ENCODE assay signal across 9 cellular contexts in genomic region chr20:18465536-18466200, GRCh38. TPM values are rescaled to one million over a fixed set of nuclear protein-coding genes. Genes with fewer than 3 reads are reported as not detected.
A peak's percentile ranks its signal among the peaks of the same experiment; 100 is the strongest.
DNase-seq lines count a peak whose midpoint lies in the region; ATAC-seq and TF ChIP-seq lines count a peak whose summit lies in the region.
"Had no signal": no experiment of that assay in that cellular context is flagged by ENCODE, and none has a peak within 500 bp of the region (broad histone marks: within the 10 kb centered on the region; RNA-seq: fewer than 3 reads in every experiment).

No MANE protein-coding gene starts in this region.

- H2AFZ ChIP-seq in mammary epithelial cell (ENCODE audit: low read depth, low read length) (no peak overlapping the region), neural cell (ENCODE audit: low read depth, low read length) (no peak overlapping the region)

- H3K9me3 ChIP-seq in mammary epithelial cell (replicated peaks; ENCODE audit: insufficient read depth, low read length) (no peaks in the 10 kb centered on the region), neural cell (ENCODE audit: low read length) (no peaks in the 10 kb centered on the region)

- DNase-seq in DMS53 (lab: John Stamatoyannopoulos, UW), result peak; percentile 39
- DNase-seq in DMS53 treated with DMSO at 0.1 percent for 48 hours (lab: John Stamatoyannopoulos, UW; ENCODE audit: unreplicated experiment), result no peak
- DNase-seq in mammary epithelial cell, result no peak
- DNase-seq in DMS153 treated with DMSO at 0.1 percent for 48 hours (lab: John Stamatoyannopoulos, UW; ENCODE audit: unreplicated experiment), result no peak
- no peak for DNase-seq in activated effector memory CD4-positive, alpha-beta T cell treated with anti-CD3 and anti-CD28 coated beads, Interleukin-2, amount 50 U/mL, for 16 hours
- DNase-seq: activated effector memory CD4-positive, alpha-beta T cell treated with Interleukin-2 at 50 U/mL for 16 hours had no signal

- H3K4me3 Mint-ChIP-seq in IgD-negative memory B cell, result peak overlapping the region; percentile 96 to 100 (median 100)

- TF ChIP-seq CTCF in mammary epithelial cell (conservative IDR thresholded peaks at IDR 0.05 in 1 of 2, IDR thresholded peaks at IDR 0.05 in 1 of 2; ENCODE audit: extremely low read depth in 1 of 2, insufficient read depth in 1 of 2, low read depth in 1 of 2, low read length in 2 of 2) (no peak), neural cell (IDR thresholded peaks at IDR 0.05; ENCODE audit: poor library complexity, severe bottlenecking) (no peak)

- H3K9ac ChIP-seq in mammary epithelial cell (ENCODE audit: insufficient read depth, low read length) (no peak overlapping the region), neural cell (ENCODE audit: low read length) (no peak overlapping the region)

- WGBS in mammary epithelial cell (ENCODE audit: low coverage, missing lambda C conversion rate), result 80% methylated on average over 6 of the region's 6 CpGs

- H4K20me1 ChIP-seq in mammary epithelial cell (ENCODE audit: insufficient read depth, low read length) (no peaks in the 10 kb centered on the region), neural cell (ENCODE audit: insufficient read depth) (no peaks in the 10 kb centered on the region)

- peak overlapping the region; percentile 95 for H3K4me2 ChIP-seq in mammary epithelial cell (ENCODE audit: insufficient read depth, low read depth, low read length)
- peak overlapping the region; percentile 63 for H3K4me2 ChIP-seq in neural cell (ENCODE audit: low read length)

- H3K36me3 Mint-ChIP-seq in IgD-negative memory B cell, result no peaks in the 10 kb centered on the region

- no peak for ATAC-seq in GM21526 (IDR thresholded peaks at IDR 0.05; ENCODE audit: low FRiP score, unreplicated experiment)

- peaks cover 19% of the 10 kb centered on the region for H3K4me1 ChIP-seq in mammary epithelial cell (ENCODE audit: insufficient read depth, low read length)

- no peak for TF ChIP-seq RAD21 in neural cell (conservative IDR thresholded peaks at IDR 0.05)

- no TSS peak for BruUV-seq in mammary epithelial cell (replicated peaks; lab: Mats Ljungman, UMichigan)

- intact Hi-C loops in mammary epithelial cell (cut with micrococcal nuclease), result loop anchor here (2.0 to 5.0 kb wide), 2 partner anchors 41 to 498 kb away; partner anchors contain the start of genes MGME1, SEC23B and SNX5

- no peaks in the 10 kb centered on the region for H3K27me3 ChIP-seq in mammary epithelial cell (ENCODE audit: insufficient read depth, low read length)
- H3K27me3 ChIP-seq in neural cell (ENCODE audit: insufficient read depth, low read depth, low read length), result no peaks in the 10 kb centered on the region

- no peak for TF ChIP-seq EP300 in neural cell (conservative IDR thresholded peaks at IDR 0.05; ENCODE audit: poor library complexity, severe bottlenecking)

- no peaks in the 10 kb centered on the region for H3K9me3 Mint-ChIP-seq in IgD-negative memory B cell

- H3K36me3 ChIP-seq in mammary epithelial cell (ENCODE audit: insufficient read depth, low read length) (peaks cover 2% of the 10 kb centered on the region), neural cell (ENCODE audit: insufficient read depth, low read length) (no peaks in the 10 kb centered on the region)

- H3K79me2 ChIP-seq in mammary epithelial cell (ENCODE audit: insufficient read depth, low read length), result peaks cover 35% of the 10 kb centered on the region
- H3K79me2 ChIP-seq in neural cell (replicated peaks; ENCODE audit: insufficient read depth, low read length), result peaks cover 16% of the 10 kb centered on the region

- H3K27ac ChIP-seq in mammary epithelial cell (ENCODE audit: insufficient read depth, low read depth, low read length) (no peak overlapping the region), neural cell (ENCODE audit: low read length) (no peak overlapping the region)

- H3K27ac Mint-ChIP-seq in IgD-negative memory B cell, result peak overlapping the region; percentile 64 to 99 (median 98)

- in situ Hi-C loops in mammary epithelial cell (cut with MboI; ENCODE audit: low sequenced_read_pairs in 2 of 2), result no loop called here

- peak overlapping the region in 1 of 3 experiments; percentile 96 for H3K4me3 ChIP-seq in mammary epithelial cell (replicated peaks in 1 of 3; ENCODE audit: insufficient read depth in 1 of 3, low read depth in 2 of 3, low read length in 3 of 3)
- peak overlapping the region; percentile 84 for H3K4me3 ChIP-seq in neural cell (ENCODE audit: low read length)

- H3K9me2 ChIP-seq in neural cell (ENCODE audit: insufficient read depth, low read length), result no peaks in the 10 kb centered on the region

- peaks cover 12 to 17% (median 14%) of the 10 kb centered on the region in 3 donors for H3K4me1 Mint-ChIP-seq in IgD-negative memory B cell

- H3F3A ChIP-seq in neural cell (ENCODE audit: insufficient read depth, low read length, poor library complexity, severe bottlenecking), result no peaks in the 10 kb centered on the region

- CTCF ChIA-PET in mammary epithelial cell (lab: Charles Lee; ENCODE audit: low non-redundant PET), result no interaction called here

- no peaks in the 10 kb centered on the region for H3K27me3 Mint-ChIP-seq in IgD-negative memory B cell

- dilution Hi-C loops in mammary epithelial cell (cut with HindIII; ENCODE audit: low sequenced_read_pairs), result no loop called here

TF ChIP-seq in neural cell, 6 proteins besides CTCF, POLR2A, EP300 and RAD21:
- TF ChIP-seq MXI1 (conservative IDR thresholded peaks at IDR 0.05; ENCODE audit: poor library complexity, severe bottlenecking), result no peak
- TF ChIP-seq TAF1 (IDR thresholded peaks at IDR 0.05; ENCODE audit: low read depth), result no peak
- no peak for TF ChIP-seq POLR2AphosphoS5 (IDR thresholded peaks at IDR 0.05)
- no peak for TF ChIP-seq REST (IDR thresholded peaks at IDR 0.05; ENCODE audit: borderline replicate concordance)
- TF ChIP-seq SMC3 (conservative IDR thresholded peaks at IDR 0.05; ENCODE audit: poor library complexity), result no peak
- no peak for TF ChIP-seq EZH2 (IDR thresholded peaks at IDR 0.05; ENCODE audit: borderline replicate concordance, insufficient read depth, low read length, poor library complexity, severe bottlenecking)

RNA-seq across cellular contexts. Expression of gene DZANK1, which starts 1.2 kb away (rescaled TPM):
- polyA plus RNA-seq in IgD-negative memory B cell (2.2 TPM), mammary epithelial cell (2.0 TPM), neural cell (10.6 and 17.0 TPM in 2 replicates)
- 1 to 10 TPM; 2.7 to 2.8 TPM for total RNA-seq in mammary epithelial cell
- polyA minus RNA-seq in mammary epithelial cell (3.6 TPM), neural cell (8.0 and 12.6 TPM in 2 replicates)

RNA-seq across cellular contexts. Expression of gene POLR3F, which starts 1.5 kb away (rescaled TPM):
- polyA plus RNA-seq in IgD-negative memory B cell (9.0 TPM), mammary epithelial cell (6.4 TPM), neural cell (47.3 and 54.9 TPM in 2 replicates)
- 10 to 100 TPM; 10.7 to 15.0 TPM for total RNA-seq in mammary epithelial cell
- polyA minus RNA-seq in mammary epithelial cell (9.0 TPM), neural cell (27.7 and 31.4 TPM in 2 replicates)

RNA-seq across cellular contexts. Expression of gene RBBP9, which starts 31.4 kb away (rescaled TPM):
- polyA plus RNA-seq in IgD-negative memory B cell, result 11.9 TPM
- 10 to 100 TPM; 20.3 to 25.8 TPM for total RNA-seq in mammary epithelial cell
- 18.2 TPM for polyA plus RNA-seq in mammary epithelial cell
- polyA minus RNA-seq in mammary epithelial cell, result 25.0 TPM
- 34.4 and 37.9 TPM in 2 replicates for polyA plus RNA-seq in neural cell
- polyA minus RNA-seq in neural cell, result 38.7 and 39.0 TPM in 2 replicates

RNA-seq across cellular contexts. Expression of gene SEC23B, which starts 42.1 kb away (rescaled TPM):
- polyA plus RNA-seq in IgD-negative memory B cell, result 41.1 TPM
- 10 to 100 TPM; 61.2 to 82.8 TPM for total RNA-seq in mammary epithelial cell
- polyA plus RNA-seq in mammary epithelial cell, result 88.6 TPM
- 107 TPM for polyA minus RNA-seq in mammary epithelial cell
- polyA plus RNA-seq in neural cell, result 77.8 and 83.5 TPM in 2 replicates
- polyA minus RNA-seq in neural cell, result 91.8 and 96.0 TPM in 2 replicates
